Comparison of ENCODE assay signal across 18 cellular contexts in the genomic region with DNA sequence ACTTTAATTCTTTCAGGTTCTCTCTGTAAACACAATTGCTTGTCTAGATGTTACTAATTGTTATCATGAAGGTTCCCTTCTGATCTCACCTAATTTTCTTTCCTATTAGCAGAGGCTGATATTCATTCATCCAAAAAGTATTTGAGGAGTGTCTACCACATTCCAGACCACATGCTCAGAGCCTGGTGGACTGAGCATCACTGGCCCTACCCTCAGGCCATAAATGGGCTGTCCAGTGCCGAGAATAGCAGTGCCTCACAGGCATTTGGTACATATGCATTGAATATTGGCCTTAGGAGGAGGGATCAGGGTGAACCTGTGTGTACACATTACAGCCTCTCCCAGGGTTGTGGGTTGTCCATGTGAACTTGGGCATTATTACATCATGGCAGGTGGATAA. TPM values are rescaled to one million over a fixed set of nuclear protein-coding genes. Genes with fewer than 3 reads are reported as not detected.
DNase-seq lines count a peak whose midpoint lies in the region; ATAC-seq and TF ChIP-seq lines count a peak whose summit lies in the region.
"Had no signal": no experiment of that assay in that cellular context is flagged by ENCODE, and none has a peak within 500 bp of the region (broad histone marks: within the 10 kb centered on the region; RNA-seq: fewer than 3 reads in every experiment).

No MANE protein-coding gene starts in this region.

- no peak overlapping the region for H3K4me2 ChIP-seq in IMR-90 (ENCODE audit: low read depth, low read length)
- no peak overlapping the region for H3K4me2 ChIP-seq in mesenchymal stem cell (ENCODE audit: low read length, poor library complexity, severe bottlenecking)

- peaks cover 5% of the 10 kb centered on the region for H3K4me1 Mint-ChIP-seq in activated CD4-positive, alpha-beta memory T cell treated with anti-CD3 and anti-CD28 coated beads, Interleukin-2, amount 10 ng/mL, durations not matched to agents 7 days and 5 days

- H3K18ac ChIP-seq in IMR-90 (ENCODE audit: low read depth, low read length): peak overlapping the region; percentile 16; the same call in 1 of the 2 replicates
- no peak overlapping the region for H3K18ac ChIP-seq in mesenchymal stem cell (ENCODE audit: low read depth in 1 of 2, low read length in 2 of 2)

- H2BK20ac ChIP-seq in IMR-90 (ENCODE audit: low read depth, low read length): peak overlapping the region; percentile 80

- H3K9me1 ChIP-seq in IMR-90 (ENCODE audit: insufficient read depth, low read length): peaks cover 5% of the 10 kb centered on the region; the same call in 1 of the 2 replicates

- intact Hi-C loops in IMR-90 (cut with micrococcal nuclease): loop anchor here (10.0 kb wide), 2 partner anchors 322 to 412 kb away; no protein-coding TSS in a partner anchor
- intact Hi-C loops in esophagus squamous epithelium (cut with DNase I): no loop called here

- H4K91ac ChIP-seq in IMR-90 (ENCODE audit: insufficient read depth, low read depth, low read length): peak overlapping the region; percentile 55
- H4K91ac ChIP-seq in mesenchymal stem cell (ENCODE audit: low read length): no peak overlapping the region

- peaks cover 2% of the 10 kb centered on the region; the same call in 1 of the 2 replicates for H3K4me1 ChIP-seq in IMR-90 (ENCODE audit: control insufficient read depth, insufficient read depth, low read length)
- H3K4me1 ChIP-seq in mesenchymal stem cell (ENCODE audit: control insufficient read depth, insufficient read depth, low read depth, low read length): peaks cover 2% of the 10 kb centered on the region
- peaks cover 0 to 24% (median 4%) of the 10 kb centered on the region in 3 donors for H3K4me1 ChIP-seq in esophagus squamous epithelium

- no peaks in the 10 kb centered on the region for H3K36me3 Mint-ChIP-seq in activated CD4-positive, alpha-beta memory T cell treated with anti-CD3 and anti-CD28 coated beads, Interleukin-2, amount 10 ng/mL, durations not matched to agents 7 days and 5 days (ENCODE audit: low read depth)
- H3K36me3 Mint-ChIP-seq: naive B cell; stimulated activated memory B cell treated with anti-CD40 and anti-IgM and Interleukin-4, amounts not matched to agents 10 μg/mL and 1 μg/mL and 100 μg/mL, for 72 hours had no signal

- H3K36me3 ChIP-seq in IMR-90 (ENCODE audit: control insufficient read depth, insufficient read depth, low read length) (no peaks in the 10 kb centered on the region), brain microvascular endothelial cell (replicated peaks) (no peaks in the 10 kb centered on the region), mesenchymal stem cell (ENCODE audit: control insufficient read depth in 1 of 2, insufficient read depth in 2 of 2, low read depth in 1 of 2, low read length in 2 of 2) (no peaks in the 10 kb centered on the region), esophagus squamous epithelium (no peaks in the 10 kb centered on the region)

- H3K27ac ChIP-seq in IMR-90 (ENCODE audit: insufficient read depth, low read length) (no peak overlapping the region), brain microvascular endothelial cell (no peak overlapping the region), mesenchymal stem cell (ENCODE audit: low read length, poor library complexity, severe bottlenecking) (no peak overlapping the region), esophagus squamous epithelium (no peak overlapping the region)

- H2AK5ac ChIP-seq in IMR-90 (ENCODE audit: low read depth, low read length) (peak overlapping the region; percentile 61), mesenchymal stem cell (ENCODE audit: low read length, severe bottlenecking) (no peak overlapping the region)

- peak; percentile 95 for ATAC-seq in IMR-90 (ENCODE audit: low read depth)
- no peak for ATAC-seq in GM21515 (IDR thresholded peaks at IDR 0.05; ENCODE audit: unreplicated experiment)
- no peak for ATAC-seq in GM19035 (IDR thresholded peaks at IDR 0.05; ENCODE audit: unreplicated experiment)
- ATAC-seq: stimulated activated memory B cell treated with anti-CD40 and anti-IgM and Interleukin-4, amounts not matched to agents 10 μg/mL and 1 μg/mL and 100 μg/mL, for 72 hours had no signal

- H3K9ac ChIP-seq in IMR-90 (ENCODE audit: low read depth, low read length) (no peak overlapping the region), mesenchymal stem cell (ENCODE audit: low read length) (peak overlapping the region; percentile 34)

- H3K27ac Mint-ChIP-seq in activated CD4-positive, alpha-beta memory T cell treated with anti-CD3 and anti-CD28 coated beads, Interleukin-2, amount 10 ng/mL, durations not matched to agents 7 days and 5 days: no peak overlapping the region
- H3K27ac Mint-ChIP-seq: stimulated activated memory B cell treated with anti-CD40 and anti-IgM and Interleukin-4, amounts not matched to agents 10 μg/mL and 1 μg/mL and 100 μg/mL, for 72 hours; T-helper 1 cell treated with Interleukin-12 subunit alpha and Interleukin-12 subunit beta and Interleukin-4 antibody, amounts not matched to agents 30 μg/mL and 1 μg/mL, for 36 hours had no signal

- CTCF ChIA-PET in IMR-90 (lab: Yijun Ruan, JAX): interaction anchor here (0.6 to 1.3 kb wide), 3 partner anchors 14 to 372 kb away, joined by 3 to 4 read pairs (median 3); no protein-coding TSS in a partner anchor
- CTCF ChIA-PET in activated CD4-positive, alpha-beta memory T cell treated with anti-CD3 and anti-CD28 coated beads, Interleukin-2, amount 10 ng/mL, durations not matched to agents 7 days and 5 days (lab: Charles Lee): interaction anchor here (0.8 to 2.5 kb wide), 6 partner anchors 39 to 141 kb away, joined by 4 to 8 read pairs (median 6); no protein-coding TSS in a partner anchor

- POLR2A ChIA-PET in IMR-90 (lab: Charles Lee; ENCODE audit: unreplicated experiment): no interaction called here
- POLR2A ChIA-PET in activated CD4-positive, alpha-beta memory T cell treated with anti-CD3 and anti-CD28 coated beads, Interleukin-2, amount 10 ng/mL, durations not matched to agents 7 days and 5 days (lab: Charles Lee): no interaction called here

- H3K4me3 Mint-ChIP-seq in activated CD4-positive, alpha-beta memory T cell treated with anti-CD3 and anti-CD28 coated beads, Interleukin-2, amount 10 ng/mL, durations not matched to agents 7 days and 5 days: no peak overlapping the region
- H3K4me3 Mint-ChIP-seq: naive B cell; stimulated activated memory B cell treated with anti-CD40 and anti-IgM and Interleukin-4, amounts not matched to agents 10 μg/mL and 1 μg/mL and 100 μg/mL, for 72 hours; T-helper 1 cell treated with Interleukin-12 subunit alpha and Interleukin-12 subunit beta and Interleukin-4 antibody, amounts not matched to agents 30 μg/mL and 1 μg/mL, for 36 hours had no signal

- TF ChIP-seq CTCF in AG10803 (conservative IDR thresholded peaks at IDR 0.05; ENCODE audit: low read length) (no peak), IMR-90 (conservative IDR thresholded peaks at IDR 0.05; ENCODE audit: low read depth, low read length) (no peak), brain microvascular endothelial cell (IDR thresholded peaks at IDR 0.05; ENCODE audit: low read depth, low read length, missing control alignments) (no peak), esophagus squamous epithelium (IDR thresholded peaks at IDR 0.05) (no peak)

- no peak overlapping the region for H3K23ac ChIP-seq in IMR-90 (ENCODE audit: low read depth, low read length)
- H3K23ac ChIP-seq in mesenchymal stem cell (ENCODE audit: low read length in 2 of 2): no peak overlapping the region

- H2BK5ac ChIP-seq in IMR-90 (ENCODE audit: low read depth, low read length, poor library complexity, severe bottlenecking) (peak overlapping the region; percentile 30), mesenchymal stem cell (ENCODE audit: low read depth, low read length, poor library complexity, severe bottlenecking) (no peak overlapping the region)

- no peaks in the 10 kb centered on the region for H4K20me1 ChIP-seq in IMR-90 (ENCODE audit: insufficient read depth, low read length)

- H2BK15ac ChIP-seq in IMR-90 (ENCODE audit: low read depth, low read length) (peak overlapping the region; percentile 54; the same call in 2 of the 3 replicates), mesenchymal stem cell (ENCODE audit: low read depth, poor library complexity, severe bottlenecking) (no peak overlapping the region)

- H4K8ac ChIP-seq in IMR-90 (ENCODE audit: low read depth in 2 of 2, low read length in 2 of 2) (peak overlapping the region; percentile 28 to 76; a peak in 3 of 4 replicates), mesenchymal stem cell (ENCODE audit: low read length) (no peak overlapping the region)

- H3K9me3 ChIP-seq in IMR-90 (ENCODE audit: control insufficient read depth, insufficient read depth, low read length) (no peaks in the 10 kb centered on the region), mesenchymal stem cell (ENCODE audit: control insufficient read depth, low read length) (no peaks in the 10 kb centered on the region), esophagus squamous epithelium (no peaks in the 10 kb centered on the region)

- H2AK9ac ChIP-seq in IMR-90 (replicated peaks; ENCODE audit: low read depth, low read length, poor library complexity): no peak overlapping the region

- peak overlapping the region; percentile 72 for H2AFZ ChIP-seq in IMR-90 (replicated peaks; ENCODE audit: low read length, poor library complexity)
- H2AFZ ChIP-seq in mesenchymal stem cell (ENCODE audit: low read depth, low read length): no peak overlapping the region

- in situ Hi-C loops in IMR-90 (cut with MboI; ENCODE audit: low sequenced_read_pairs) (no loop called here), brain microvascular endothelial cell (cut with HindIII; ENCODE audit: low pct_ligation_motif_present, low sequenced_read_pairs) (no loop called here)

- H3K27me3 Mint-ChIP-seq in activated CD4-positive, alpha-beta memory T cell treated with anti-CD3 and anti-CD28 coated beads, Interleukin-2, amount 10 ng/mL, durations not matched to agents 7 days and 5 days: peaks cover 24% of the 10 kb centered on the region

- no peak overlapping the region for H3K4me3 ChIP-seq in AG10803 (ENCODE audit: low read length)
- no peak overlapping the region for H3K4me3 ChIP-seq in IMR-90 (ENCODE audit: insufficient read depth, low read depth, low read length)
- H3K4me3 ChIP-seq in brain microvascular endothelial cell (ENCODE audit: low read depth, low read length): no peak overlapping the region
- H3K4me3 ChIP-seq in mesenchymal stem cell (ENCODE audit: insufficient read depth in 1 of 2, low read depth in 1 of 2, low read length in 2 of 2): no peak overlapping the region
- H3K4me3 ChIP-seq in esophagus squamous epithelium: no peak overlapping the region

- H3K79me1 ChIP-seq in IMR-90 (ENCODE audit: low read depth in 1 of 2, low read length in 2 of 2) (no peaks in the 10 kb centered on the region), mesenchymal stem cell (replicated peaks; ENCODE audit: low read length, poor library complexity, severe bottlenecking) (no peaks in the 10 kb centered on the region)

- H4K5ac ChIP-seq in IMR-90 (ENCODE audit: low read depth, low read length): no peak overlapping the region

- 0% methylated on average over 1 of the region's 1 CpG; no CpG with 5 or more reads in 1 of the 2 experiments for WGBS in IMR-90 (ENCODE audit: extremely low coverage in 2 of 2, insufficient read length in 1 of 2), 2 experiments
- 41% methylated on average over 1 of the region's 1 CpG for whole genome bisulfite sequencing in mesenchymal stem cell
- 80 to 88% methylated on average over 1 of the region's 1 CpG for WGBS in esophagus squamous epithelium, 2 donors

- H3K56ac ChIP-seq in IMR-90 (ENCODE audit: extremely low read depth, insufficient read depth, low read length): no peak overlapping the region

- H2BK120ac ChIP-seq in IMR-90 (ENCODE audit: low read depth, low read length) (peak overlapping the region; percentile 80), mesenchymal stem cell (ENCODE audit: low read depth, low read length) (no peak overlapping the region)

- no TSS peak for BruUV-seq in IMR-90 (replicated peaks; lab: Mats Ljungman, UMichigan)

- dilution Hi-C loops in IMR-90 (cut with HindIII; ENCODE audit: low sequenced_read_pairs, unreplicated experiment): no loop called here

- DNase-seq in AG10803 (ENCODE audit: low read depth) (peak; percentile 59), IMR-90 (peak; percentile 77), brain microvascular endothelial cell (peak; percentile 16), mesenchymal stem cell (no peak), esophagus squamous epithelium (lab: John Stamatoyannopoulos, UW) (no peak)
- DNase-seq in activated CD4-positive, alpha-beta memory T cell treated with anti-CD3 and anti-CD28 coated beads, Interleukin-2, amount 10 ng/mL, durations not matched to agents 7 days and 5 days: no peak
- DNase-seq: activated CD4-positive, alpha-beta T cell treated with anti-CD3 and anti-CD28 coated beads for 48 hours; activated T-cell treated with anti-CD3 and anti-CD28 coated beads, Interleukin-2, amount 50 U/mL, for 48 hours; amygdala; C1 segment of cervical spinal cord; GOT3; MM.1S; naive B cell; stimulated activated CD4-positive, alpha-beta T cell treated with anti-CD3 and anti-CD28 coated beads, Interleukin-4, amount 100 ng/mL, for 24 hours had no signal

- TF ChIP-seq RAD21 in IMR-90 (IDR thresholded peaks at IDR 0.05; ENCODE audit: low read length): no peak

- H3K4ac ChIP-seq in IMR-90 (ENCODE audit: low read depth, low read length) (peak overlapping the region; percentile 26), mesenchymal stem cell (ENCODE audit: low read depth in 1 of 2, low read length in 2 of 2) (peak overlapping the region in 1 of 2 experiments; percentile 5)

- H3K9me3 Mint-ChIP-seq in activated CD4-positive, alpha-beta memory T cell treated with anti-CD3 and anti-CD28 coated beads, Interleukin-2, amount 10 ng/mL, durations not matched to agents 7 days and 5 days: no peaks in the 10 kb centered on the region
- H3K9me3 Mint-ChIP-seq: naive B cell; stimulated activated memory B cell treated with anti-CD40 and anti-IgM and Interleukin-4, amounts not matched to agents 10 μg/mL and 1 μg/mL and 100 μg/mL, for 72 hours; T-helper 1 cell treated with Interleukin-12 subunit alpha and Interleukin-12 subunit beta and Interleukin-4 antibody, amounts not matched to agents 30 μg/mL and 1 μg/mL, for 36 hours had no signal

- peak overlapping the region; percentile 44; the same call in 1 of the 2 replicates for H3K14ac ChIP-seq in IMR-90 (replicated peaks; ENCODE audit: low read depth, low read length)
- H3K14ac ChIP-seq in mesenchymal stem cell (ENCODE audit: low read length in 2 of 2): no peak overlapping the region

- TF ChIP-seq POLR2A in IMR-90 (IDR thresholded peaks at IDR 0.05; ENCODE audit: low read depth, low read length) (no peak), esophagus squamous epithelium (IDR thresholded peaks at IDR 0.05) (no peak)

- H3K27me3 ChIP-seq in IMR-90 (ENCODE audit: control insufficient read depth, insufficient read depth, low read length) (no peaks in the 10 kb centered on the region; the same call in 1 of the 2 replicates), brain microvascular endothelial cell (replicated peaks) (no peaks in the 10 kb centered on the region), mesenchymal stem cell (ENCODE audit: control insufficient read depth in 1 of 2, insufficient read depth in 1 of 2, low read length in 2 of 2) (peaks cover 0 to 11% of the 10 kb centered on the region in 2 experiments), esophagus squamous epithelium (peaks cover 0 to 11% (median 0%) of the 10 kb centered on the region in 4 donors)

- H2BK12ac ChIP-seq in mesenchymal stem cell (ENCODE audit: low read length in 2 of 2): no peak overlapping the region

RNA-seq across cellular contexts. Expression of a gene that starts 40.4 kb away (rescaled TPM):
- 41.9 and 80.8 TPM in 2 replicates for total RNA-seq in IMR-90 (2012; rRNA removed)
- polyA plus RNA-seq in IMR-90 (2012; rRNA removed): 18.0 and 24.8 TPM in 2 replicates
- 3.3 and 4.8 TPM in 2 replicates for polyA plus RNA-seq in IMR-90 (2012; cell fraction: cytosol; rRNA removed)
- 1.4 and 8.0 TPM in 2 replicates for polyA plus RNA-seq in IMR-90 (2012; cell fraction: nucleus; rRNA removed; ENCODE audit: low replicate concordance)
- polyA plus RNA-seq in mesenchymal stem cell (2013, experiment 1 of 2): 16.4 TPM
- 17.4 TPM for polyA plus RNA-seq in mesenchymal stem cell (2013, experiment 2 of 2)
- total RNA-seq in activated CD4-positive, alpha-beta memory T cell treated with anti-CD3 and anti-CD28 coated beads, Interleukin-2, amount 10 ng/mL, durations not matched to agents 7 days and 5 days: 10 to 100 TPM; 88.6 to 88.7 TPM
- 10 to 100 TPM; 44.7 to 73.1 (median 68.5) TPM for total RNA-seq in esophagus squamous epithelium

RNA-seq across cellular contexts. Expression of a gene that starts 50.8 kb away (rescaled TPM):
- 3.8 and 12.2 TPM in 2 replicates for total RNA-seq in IMR-90 (2012; rRNA removed)
- 34.5 and 42.6 TPM in 2 replicates for polyA plus RNA-seq in IMR-90 (2012; rRNA removed)
- polyA plus RNA-seq in IMR-90 (2012; cell fraction: cytosol; rRNA removed): 9.0 and 19.1 TPM in 2 replicates
- polyA plus RNA-seq in IMR-90 (2012; cell fraction: nucleus; rRNA removed; ENCODE audit: low replicate concordance): 1.8 and 10.5 TPM in 2 replicates
- 110 TPM for polyA plus RNA-seq in mesenchymal stem cell (2013, experiment 1 of 2)
- polyA plus RNA-seq in mesenchymal stem cell (2013, experiment 2 of 2): 119 TPM
- total RNA-seq in activated CD4-positive, alpha-beta memory T cell treated with anti-CD3 and anti-CD28 coated beads, Interleukin-2, amount 10 ng/mL, durations not matched to agents 7 days and 5 days: 10 to 100 TPM; 80.4 to 82.1 TPM
- 10 to 100 TPM; 11.6 to 35.5 (median 26.0) TPM for total RNA-seq in esophagus squamous epithelium

Comparison
In these comparisons a context has a peak if more than half of its experiments do, and no peak if none do; other contexts are left out.
1. DNase-seq: peak in AG10803 (single experiment), IMR-90 (single experiment) and brain microvascular endothelial cell (single experiment); none in mesenchymal stem cell (single experiment), activated CD4-positive, alpha-beta memory T cell treated with anti-CD3 and anti-CD28 coated beads, Interleukin-2, amount 10 ng/mL, durations not matched to agents 7 days and 5 days (single experiment) and esophagus squamous epithelium (single experiment).